Comparison of ENCODE assay signal across 12 cellular contexts in genomic region chr3:157166559-157166958, GRCh38. TPM values are rescaled to one million over a fixed set of nuclear protein-coding genes. Genes with fewer than 3 reads are reported as not detected.
DNase-seq lines count a peak whose midpoint lies in the region; ATAC-seq lines count a peak whose summit lies in the region.
"Had no signal": no experiment of that assay in that cellular context is flagged by ENCODE, and none has a peak within 500 bp of the region (broad histone marks: within the 10 kb centered on the region; RNA-seq: fewer than 3 reads in every experiment).

No MANE protein-coding gene starts in this region.

- peak; percentile 78 for ATAC-seq in GM18502 (IDR thresholded peaks at IDR 0.05; ENCODE audit: poor library complexity, unreplicated experiment)
- ATAC-seq in GM21423 (IDR thresholded peaks at IDR 0.05; ENCODE audit: unreplicated experiment), result peak; percentile 70
- peak; percentile 57 for ATAC-seq in HG03280 (IDR thresholded peaks at IDR 0.05; ENCODE audit: unreplicated experiment)
- ATAC-seq in left ventricle myocardium superior, result no peak
- ATAC-seq: Panc1 had no signal

- DNase-seq in kidney glomerular epithelial cell (lab: John Stamatoyannopoulos, UW) (peak; percentile 48), LoVo (ENCODE audit: low spot score) (no peak), left ventricle myocardium superior (no peak), HCEC 1CT (no peak), NCI-H1694 (lab: John Stamatoyannopoulos, UW) (no peak)
- DNase-seq: activated CD4-positive, alpha-beta T cell treated with anti-CD3 and anti-CD28 coated beads, Interleukin-2, amount 50 U/mL, for 1 hour; Kasumi-1; testis had no signal

- intact Hi-C loops in left ventricle myocardium superior (cut with micrococcal nuclease), result no loop called here

RNA-seq across cellular contexts. Expression of gene CCNL1, which starts 6.6 kb away (rescaled TPM):
- total RNA-seq in left ventricle myocardium superior, result 30.7 TPM
